Comparison of ENCODE assay signal across 1 cellular context in genomic region chr14:92121670-92122350, GRCh38.
TF ChIP-seq lines count a peak whose summit lies in the region.

TSS of gene CPSF2 (plus strand) at chr14:92121969. CDS start at chr14:92130985, 9,016 bp downstream.
TSS of gene NDUFB1 (minus strand) at chr14:92121706. CDS start at chr14:92117637, 4,069 bp downstream.

TF ChIP-seq in HEK293, 187 proteins besides CTCF, POLR2A, EP300 and RAD21 (continued from another document):
- TF ChIP-seq, protein P1, sequence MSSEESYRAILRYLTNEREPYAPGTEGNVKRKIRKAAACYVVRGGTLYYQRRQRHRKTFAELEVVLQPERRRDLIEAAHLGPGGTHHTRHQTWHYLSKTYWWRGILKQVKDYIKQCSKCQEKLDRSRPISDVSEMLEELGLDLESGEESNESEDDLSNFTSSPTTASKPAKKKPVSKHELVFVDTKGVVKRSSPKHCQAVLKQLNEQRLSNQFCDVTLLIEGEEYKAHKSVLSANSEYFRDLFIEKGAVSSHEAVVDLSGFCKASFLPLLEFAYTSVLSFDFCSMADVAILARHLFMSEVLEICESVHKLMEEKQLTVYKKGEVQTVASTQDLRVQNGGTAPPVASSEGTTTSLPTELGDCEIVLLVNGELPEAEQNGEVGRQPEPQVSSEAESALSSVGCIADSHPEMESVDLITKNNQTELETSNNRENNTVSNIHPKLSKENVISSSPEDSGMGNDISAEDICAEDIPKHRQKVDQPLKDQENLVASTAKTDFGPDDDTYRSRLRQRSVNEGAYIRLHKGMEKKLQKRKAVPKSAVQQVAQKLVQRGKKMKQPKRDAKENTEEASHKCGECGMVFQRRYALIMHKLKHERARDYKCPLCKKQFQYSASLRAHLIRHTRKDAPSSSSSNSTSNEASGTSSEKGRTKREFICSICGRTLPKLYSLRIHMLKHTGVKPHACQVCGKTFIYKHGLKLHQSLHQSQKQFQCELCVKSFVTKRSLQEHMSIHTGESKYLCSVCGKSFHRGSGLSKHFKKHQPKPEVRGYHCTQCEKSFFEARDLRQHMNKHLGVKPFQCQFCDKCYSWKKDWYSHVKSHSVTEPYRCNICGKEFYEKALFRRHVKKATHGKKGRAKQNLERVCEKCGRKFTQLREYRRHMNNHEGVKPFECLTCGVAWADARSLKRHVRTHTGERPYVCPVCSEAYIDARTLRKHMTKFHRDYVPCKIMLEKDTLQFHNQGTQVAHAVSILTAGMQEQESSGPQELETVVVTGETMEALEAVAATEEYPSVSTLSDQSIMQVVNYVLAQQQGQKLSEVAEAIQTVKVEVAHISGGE (tag by site-specific recombination; conservative IDR thresholded peaks at IDR 0.05; ENCODE audit: low read depth), result peak; percentile 44; the same call in 1 of the 2 replicates
- TF ChIP-seq, protein P2, sequence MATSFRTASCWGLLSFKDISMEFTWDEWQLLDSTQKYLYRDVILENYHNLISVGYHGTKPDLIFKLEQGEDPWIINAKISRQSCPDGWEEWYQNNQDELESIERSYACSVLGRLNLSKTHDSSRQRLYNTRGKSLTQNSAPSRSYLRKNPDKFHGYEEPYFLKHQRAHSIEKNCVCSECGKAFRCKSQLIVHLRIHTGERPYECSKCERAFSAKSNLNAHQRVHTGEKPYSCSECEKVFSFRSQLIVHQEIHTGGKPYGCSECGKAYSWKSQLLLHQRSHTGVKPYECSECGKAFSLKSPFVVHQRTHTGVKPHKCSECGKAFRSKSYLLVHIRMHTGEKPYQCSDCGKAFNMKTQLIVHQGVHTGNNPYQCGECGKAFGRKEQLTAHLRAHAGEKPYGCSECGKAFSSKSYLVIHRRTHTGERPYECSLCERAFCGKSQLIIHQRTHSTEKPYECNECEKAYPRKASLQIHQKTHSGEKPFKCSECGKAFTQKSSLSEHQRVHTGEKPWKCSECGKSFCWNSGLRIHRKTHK (tag by site-specific recombination; IDR thresholded peaks at IDR 0.05), result no peak
- TF ChIP-seq, protein P3, sequence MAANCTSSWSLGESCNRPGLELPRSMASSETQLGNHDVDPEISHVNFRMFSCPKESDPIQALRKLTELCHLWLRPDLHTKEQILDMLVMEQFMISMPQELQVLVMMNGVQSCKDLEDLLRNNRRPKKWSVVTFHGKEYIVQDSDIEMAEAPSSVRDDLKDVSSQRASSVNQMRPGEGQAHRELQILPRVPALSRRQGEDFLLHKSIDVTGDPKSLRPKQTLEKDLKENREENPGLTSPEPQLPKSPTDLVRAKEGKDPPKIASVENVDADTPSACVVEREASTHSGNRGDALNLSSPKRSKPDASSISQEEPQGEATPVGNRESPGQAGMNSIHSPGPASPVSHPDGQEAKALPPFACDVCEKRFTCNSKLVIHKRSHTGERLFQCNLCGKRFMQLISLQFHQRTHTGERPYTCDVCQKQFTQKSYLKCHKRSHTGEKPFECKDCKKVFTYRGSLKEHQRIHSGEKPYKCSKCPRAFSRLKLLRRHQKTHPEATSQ (tag by site-specific recombination; IDR thresholded peaks at IDR 0.05), result 0 out of 2 replicates have a peak, but pooled peaks have one; percentile 27
- TF ChIP-seq ZNF670 (tag by site-specific recombination; IDR thresholded peaks at IDR 0.05; ENCODE audit: low read depth) (no peak), ZNF350 (tag by site-specific recombination; IDR thresholded peaks at IDR 0.05) (no peak), ZNF768 (tag by site-specific recombination; IDR thresholded peaks at IDR 0.05) (no peak), ZNF707 (tag by site-specific recombination; IDR thresholded peaks at IDR 0.05) (no peak), GFI1B (tag by site-specific recombination; IDR thresholded peaks at IDR 0.05) (0 out of 2 replicates have a peak, but pooled peaks have one; percentile 3), ZEB2 (tag by site-specific recombination; IDR thresholded peaks at IDR 0.05) (peak; percentile 52), YY1 (tag by site-specific recombination; IDR thresholded peaks at IDR 0.05) (peak; percentile 94)
